ENCODE assay signal across 11 cellular contexts in the genomic region with DNA sequence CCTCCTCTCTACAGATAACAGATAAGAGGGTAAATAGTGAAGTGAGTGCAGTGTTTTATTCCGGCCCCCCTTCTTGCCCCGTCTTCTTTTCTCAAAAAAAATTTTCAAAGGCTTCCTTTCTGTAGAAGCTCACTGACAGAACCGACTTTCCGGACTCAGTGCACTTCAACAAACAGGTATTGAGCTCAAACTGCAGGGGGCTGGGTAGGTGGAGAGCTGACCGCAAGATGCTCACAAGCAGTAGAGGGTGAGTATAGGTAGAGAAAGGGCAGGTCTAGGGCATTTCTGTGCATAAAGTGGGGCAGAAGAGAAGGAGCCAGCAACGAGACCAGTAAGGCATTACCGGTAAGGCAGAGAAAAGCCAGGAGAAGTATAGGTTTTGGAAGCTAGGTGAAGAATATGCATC.
A peak's percentile ranks its signal among the peaks of the same experiment; 100 is the strongest.
DNase-seq lines count a peak whose midpoint lies in the region; ATAC-seq and TF ChIP-seq lines count a peak whose summit lies in the region.
"Had no signal": no experiment of that assay in that cellular context is flagged by ENCODE, and none has a peak within 500 bp of the region (broad histone marks: within the 10 kb centered on the region; RNA-seq: fewer than 3 reads in every experiment).

No MANE protein-coding gene starts in this region.

- ATAC-seq in HG03442 (IDR thresholded peaks at IDR 0.05; ENCODE audit: unreplicated experiment), result peak; percentile 24
- no peak for ATAC-seq in HG03135 (IDR thresholded peaks at IDR 0.05; ENCODE audit: unreplicated experiment)
- ATAC-seq in HG03354 (IDR thresholded peaks at IDR 0.05; ENCODE audit: poor library complexity, severe bottlenecking, unreplicated experiment), result no peak
- ATAC-seq: PC-3 had no signal

- H3K36me3 Mint-ChIP-seq in activated T-cell treated with anti-CD3 and anti-CD28 coated beads, Interleukin-2, amount 50 U/mL, for 24 hours (ENCODE audit: low read depth), result peaks cover 79% of the 10 kb centered on the region
- H3K36me3 Mint-ChIP-seq in neural crest cell (ENCODE audit: low read depth), result peaks cover 18% of the 10 kb centered on the region

- peak overlapping the region; percentile 62 for H3K4me3 ChIP-seq in GM08714 (ENCODE audit: low read length)

- no peaks in the 10 kb centered on the region for H3K27me3 Mint-ChIP-seq in activated T-cell treated with anti-CD3 and anti-CD28 coated beads, Interleukin-2, amount 50 U/mL, for 24 hours
- no peaks in the 10 kb centered on the region for H3K27me3 Mint-ChIP-seq in neural crest cell (ENCODE audit: low read depth)

- TF ChIP-seq CTCF in neural crest cell (conservative IDR thresholded peaks at IDR 0.05), result no peak

- H3K4me3 Mint-ChIP-seq in activated T-cell treated with anti-CD3 and anti-CD28 coated beads, Interleukin-2, amount 50 U/mL, for 24 hours, result peak overlapping the region; percentile 82
- no peak overlapping the region for H3K4me3 Mint-ChIP-seq in neural crest cell

- peaks cover 68% of the 10 kb centered on the region for H3K4me1 Mint-ChIP-seq in activated T-cell treated with anti-CD3 and anti-CD28 coated beads, Interleukin-2, amount 50 U/mL, for 24 hours (ENCODE audit: low read depth)
- H3K4me1 Mint-ChIP-seq in neural crest cell, result peaks cover 32% of the 10 kb centered on the region

- peaks cover 8% of the 10 kb centered on the region for H3K9me3 Mint-ChIP-seq in activated T-cell treated with anti-CD3 and anti-CD28 coated beads, Interleukin-2, amount 50 U/mL, for 24 hours
- H3K9me3 Mint-ChIP-seq in neural crest cell, result no peaks in the 10 kb centered on the region

- H3K27ac Mint-ChIP-seq in activated T-cell treated with anti-CD3 and anti-CD28 coated beads, Interleukin-2, amount 50 U/mL, for 24 hours, result peak overlapping the region; percentile 89
- H3K27ac Mint-ChIP-seq in neural crest cell (ENCODE audit: unreplicated experiment), result peak overlapping the region; percentile 0

- DNase-seq in activated T-cell treated with anti-CD3 and anti-CD28 coated beads, Interleukin-2, amount 50 U/mL, for 24 hours, result peak; percentile 64
- DNase-seq in neural crest cell (ENCODE audit: low read depth, low spot score) (no peak), AML-193 (lab: John Stamatoyannopoulos, UW) (no peak), NCI-H2107 (lab: John Stamatoyannopoulos, UW) (no peak)
- DNase-seq: COR-L47, foreskin melanocyte, PC-3 had no signal
